Comparison of ENCODE assay signal across 30 cellular contexts in the genomic region with DNA sequence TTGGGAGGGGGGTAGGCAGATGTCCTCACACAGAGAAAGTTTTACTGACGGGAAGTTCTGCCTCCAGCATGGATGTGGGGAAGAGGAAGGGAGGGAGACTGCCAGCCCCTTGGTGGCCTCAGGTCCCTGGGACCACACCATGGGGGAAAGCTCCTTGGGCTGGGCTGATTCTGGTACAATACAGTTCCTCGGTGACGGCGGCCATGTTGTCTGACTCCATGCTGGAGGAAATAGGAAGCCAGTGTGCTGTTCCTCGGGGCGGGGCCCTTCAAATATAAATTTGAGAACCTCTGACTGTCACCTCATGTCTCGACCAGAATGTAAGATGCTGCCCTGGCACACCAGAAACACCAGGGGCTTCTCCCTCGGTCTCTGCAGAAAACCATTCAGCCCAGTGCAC.
"Had no signal": no experiment of that assay in that cellular context is flagged by ENCODE, and none has a peak within 500 bp of the region (broad histone marks: within the 10 kb centered on the region; RNA-seq: fewer than 3 reads in every experiment).

No MANE protein-coding gene starts in this region.

- ATAC-seq: activated CD4-positive, CD25-positive, alpha-beta regulatory T cell treated with anti-CD3 and anti-CD28 coated beads, Interleukin-2, amount 50 U/mL, for 24 hours; activated CD8-positive, alpha-beta memory T cell treated with anti-CD3 and anti-CD28 coated beads, Interleukin-2, amount 10 ng/mL, durations not matched to agents 7 days and 5 days; activated CD8-positive, alpha-beta T cell treated with anti-CD3 and anti-CD28 coated beads, Interleukin-2, amount 10 ng/mL, durations not matched to agents 7 days and 5 days; activated naive CD8-positive, alpha-beta T cell treated with anti-CD3 and anti-CD28 coated beads, Interleukin-2, amount 50 U/mL, for 24 hours; effector memory CD8-positive, alpha-beta T cell; foreskin keratinocyte; gastrocnemius medialis; heart right ventricle; T-helper 17 cell had no signal

- DNase-seq: activated B cell treated with CpG ODN at 0.5 μM for 24 hours; activated CD4-positive, alpha-beta memory T cell treated with anti-CD3 and anti-CD28 coated beads for 36 hours; activated CD4-positive, alpha-beta T cell treated with anti-CD3 and anti-CD28 coated beads, Interleukin-2, amount 10 ng/mL, durations not matched to agents 24 days and 14 days; activated CD8-positive, alpha-beta memory T cell treated with anti-CD3 and anti-CD28 coated beads, Interleukin-2, amount 10 ng/mL, durations not matched to agents 7 days and 5 days; activated CD8-positive, alpha-beta memory T cell treated with anti-CD3 and anti-CD28 coated beads, Interleukin-2, amount 50 U/mL, for 4 hours; activated CD8-positive, alpha-beta T cell treated with anti-CD3 and anti-CD28 coated beads, Interleukin-2, amount 10 ng/mL, durations not matched to agents 7 days and 5 days; activated effector memory CD4-positive, alpha-beta T cell treated with anti-CD3 and anti-CD28 coated beads, Interleukin-2, amount 50 U/mL, for 16 hours; activated naive CD4-positive, alpha-beta T cell treated with anti-CD3 and anti-CD28 coated beads for 36 hours; activated naive CD8-positive, alpha-beta T cell treated with anti-CD3 and anti-CD28 coated beads for 36 hours; activated naive CD8-positive, alpha-beta T cell treated with anti-CD3 and anti-CD28 coated beads, Interleukin-2, amount 50 U/mL, for 24 hours; activated T-cell treated with anti-CD3 and anti-CD28 coated beads, Interleukin-2, amount 50 U/mL, for 1 hour; activated T-cell treated with anti-CD3 and anti-CD28 coated beads, Interleukin-2, amount 50 U/mL, for 48 hours; dermis blood vessel endothelial cell; effector CD4-positive, alpha-beta T cell; effector memory CD8-positive, alpha-beta T cell; erythroblast; foreskin keratinocyte; gastrocnemius medialis; glutamatergic neuron; heart right ventricle; T-helper 1 cell; T-helper 17 cell; T1000; WERI-Rb-1 had no signal

- H3K4me1 ChIP-seq: ascending aorta, breast epithelium, foreskin keratinocyte, gastrocnemius medialis had no signal

- H3K9me3 ChIP-seq: ascending aorta, breast epithelium, esophagus muscularis mucosa, gastrocnemius medialis, heart right ventricle had no signal

- H3K4me3 ChIP-seq: ascending aorta, breast epithelium, cardiac muscle cell, coronary artery, esophagus muscularis mucosa, gastrocnemius medialis, heart right ventricle had no signal

- H3K36me3 ChIP-seq: ascending aorta, breast epithelium, cardiac muscle cell, esophagus muscularis mucosa, gastrocnemius medialis, heart right ventricle, WERI-Rb-1 had no signal

- H3K27me3 ChIP-seq: ascending aorta, cardiac muscle cell, foreskin keratinocyte had no signal

- H3K27ac ChIP-seq: ascending aorta, breast epithelium, cardiac muscle cell, coronary artery, esophagus muscularis mucosa, foreskin keratinocyte, gastrocnemius medialis, heart right ventricle, WERI-Rb-1 had no signal
